Comparison of ENCODE assay signal across 15 cellular contexts in genomic region chr6:139251377-139252017, GRCh38. TPM values are rescaled to one million over a fixed set of nuclear protein-coding genes. Genes with fewer than 3 reads are reported as not detected.
A peak's percentile ranks its signal among the peaks of the same experiment; 100 is the strongest.
DNase-seq lines count a peak whose midpoint lies in the region; ATAC-seq, FAIRE-seq and TF ChIP-seq lines count a peak whose summit lies in the region.
"Had no signal": no experiment of that assay in that cellular context is flagged by ENCODE, and none has a peak within 500 bp of the region (broad histone marks: within the 10 kb centered on the region; RNA-seq: fewer than 3 reads in every experiment).

No MANE protein-coding gene starts in this region.

- H3K4me1 ChIP-seq in liver (ENCODE audit: control insufficient read depth in 4 of 4, insufficient read depth in 4 of 4, low read length in 3 of 4) (no peaks in the 10 kb centered on the region), HepG2 (ENCODE audit: insufficient read depth, low read length) (no peaks in the 10 kb centered on the region), uterus (no peaks in the 10 kb centered on the region), body of pancreas (no peaks in the 10 kb centered on the region)
- H3K4me1 ChIP-seq in effector memory CD4-positive, alpha-beta T cell (ENCODE audit: control insufficient read depth, insufficient read depth, low read length, poor library complexity, severe bottlenecking): peaks cover 24% of the 10 kb centered on the region

- H4K20me1 ChIP-seq in HepG2 (ENCODE audit: insufficient read depth, low read length): no peaks in the 10 kb centered on the region

- POLR2A ChIA-PET in HepG2 (lab: Yijun Ruan, JAX): no interaction called here

- ATAC-seq in HepG2: no peak
- ATAC-seq in body of pancreas: no peak

- H3K4me1 Mint-ChIP-seq in mesothelial cell of epicardium: peaks cover 16% of the 10 kb centered on the region

- no peak overlapping the region for H3K4me3 ChIP-seq in liver (ENCODE audit: low read depth in 1 of 3, low read length in 3 of 3)
- H3K4me3 ChIP-seq in HepG2 (replicated peaks in 1 of 3; ENCODE audit: insufficient read depth in 1 of 3, low read depth in 2 of 3, low read length in 3 of 3): no peak overlapping the region
- no peak overlapping the region for H3K4me3 ChIP-seq in effector memory CD4-positive, alpha-beta T cell (ENCODE audit: insufficient read depth, low read depth, low read length, poor library complexity, severe bottlenecking)
- H3K4me3 ChIP-seq in uterus: no peak overlapping the region
- no peak overlapping the region for H3K4me3 ChIP-seq in body of pancreas

- H3K9ac ChIP-seq in liver (ENCODE audit: low read depth in 1 of 2, low read length in 2 of 2) (no peak overlapping the region), HepG2 (ENCODE audit: insufficient read depth, low read depth, low read length) (no peak overlapping the region)

- H3K9me3 Mint-ChIP-seq in mesothelial cell of epicardium: no peaks in the 10 kb centered on the region

- FAIRE-seq in HepG2 (lab: Jason Lieb, UNC): no peak
- FAIRE-seq: TTC549 had no signal

- no peaks in the 10 kb centered on the region for H3K79me2 ChIP-seq in HepG2 (ENCODE audit: insufficient read depth, low read length)

- in situ Hi-C loops in HepG2 (cut with HindIII; ENCODE audit: extremely low pct_ligation_motif_present, low pct_unique_long_range_greater_than_20kb): no loop called here

- no peaks in the 10 kb centered on the region for H3K36me3 Mint-ChIP-seq in mesothelial cell of epicardium

- TF ChIP-seq RAD21 in liver (IDR thresholded peaks at IDR 0.05): no peak
- no peak for TF ChIP-seq RAD21 in HepG2 (CRISPR knock-in tag; IDR thresholded peaks at IDR 0.05)

- no peak for DNase-seq in HepG2 (ENCODE audit: low spot score)
- DNase-seq in effector memory CD4-positive, alpha-beta T cell: no peak
- DNase-seq in mesothelial cell of epicardium (ENCODE audit: low spot score in 2 of 2, unreplicated experiment in 2 of 2): no peak
- DNase-seq in uterus: no peak
- no peak for DNase-seq in NCI-H1417 (lab: John Stamatoyannopoulos, UW)
- no peak for DNase-seq in body of pancreas
- no peak for DNase-seq in mesenteric fat pad (ENCODE audit: low spot score)
- DNase-seq: AML-193; GOT3; NCI-H1092; NCI-H510A treated with DMSO at 0.1 percent for 48 hours; stimulated activated CD8-positive, alpha-beta memory T cell treated with anti-CD3 and anti-CD28 coated beads, Interleukin-4, amount 100 ng/mL, for 48 hours had no signal

- no peak overlapping the region for H3K4me2 ChIP-seq in HepG2 (ENCODE audit: low read depth, low read length)

- H3K27me3 ChIP-seq in liver (ENCODE audit: control insufficient read depth in 4 of 4, insufficient read depth in 4 of 4, low read length in 3 of 4) (no peaks in the 10 kb centered on the region), HepG2 (ENCODE audit: control insufficient read depth in 1 of 2, insufficient read depth in 2 of 2, low read length in 2 of 2) (peaks cover 0 to 4% of the 10 kb centered on the region in 2 experiments; a peak in 1 of 5 replicates), uterus (no peaks in the 10 kb centered on the region), body of pancreas (no peaks in the 10 kb centered on the region)
- no peaks in the 10 kb centered on the region for H3K27me3 ChIP-seq in effector memory CD4-positive, alpha-beta T cell (replicated peaks; ENCODE audit: control insufficient read depth, insufficient read depth, low read length, poor library complexity, severe bottlenecking)
- H3K27me3 ChIP-seq: neutrophil had no signal

- TF ChIP-seq EP300 in HepG2 (IDR thresholded peaks at IDR 0.05; ENCODE audit: low read depth in 2 of 2, low read length in 2 of 2) (no peak), HepG2 (CRISPR knock-in tag; IDR thresholded peaks at IDR 0.05; ENCODE audit: borderline replicate concordance) (no peak)

- TF ChIP-seq POLR2A in HepG2 (IDR thresholded peaks at IDR 0.05; ENCODE audit: insufficient read depth in 1 of 2, low read depth in 2 of 2, low read length in 2 of 2) (no peak), uterus (IDR thresholded peaks at IDR 0.05) (no peak), body of pancreas (IDR thresholded peaks at IDR 0.05) (no peak)

- H3K36me3 ChIP-seq in liver (ENCODE audit: control insufficient read depth in 4 of 4, insufficient read depth in 3 of 4, low read depth in 1 of 4, low read length in 3 of 4) (no peaks in the 10 kb centered on the region), HepG2 (replicated peaks in 1 of 2; ENCODE audit: control insufficient read depth in 1 of 2, insufficient read depth in 2 of 2, low read length in 2 of 2) (no peaks in the 10 kb centered on the region), uterus (no peaks in the 10 kb centered on the region), body of pancreas (replicated peaks in 1 of 2; ENCODE audit: insufficient read depth in 1 of 2, low read depth in 2 of 2) (no peaks in the 10 kb centered on the region)
- H3K36me3 ChIP-seq in effector memory CD4-positive, alpha-beta T cell (ENCODE audit: control insufficient read depth, insufficient read depth, low read length): no peaks in the 10 kb centered on the region
- H3K36me3 ChIP-seq: neutrophil had no signal

- no TSS peak for BruUV-seq in HepG2 (replicated peaks; lab: Mats Ljungman, UMichigan)

- no peaks in the 10 kb centered on the region for H3K27me3 Mint-ChIP-seq in mesothelial cell of epicardium (ENCODE audit: low read depth)

- WGBS in liver: 66% methylated on average over 3 of the region's 3 CpGs
- 29% methylated on average over 3 of the region's 3 CpGs for WGBS in HepG2 (ENCODE audit: low lambda C conversion rate)
- WGBS in body of pancreas, 2 donors: 47 to 57% methylated on average over 3 of the region's 3 CpGs

- H3K9me3 ChIP-seq in liver (ENCODE audit: control insufficient read depth in 4 of 4, low read length in 3 of 4): no peaks in the 10 kb centered on the region
- H3K9me3 ChIP-seq in HepG2 (ENCODE audit: low read length): no peaks in the 10 kb centered on the region
- H3K9me3 ChIP-seq in effector memory CD4-positive, alpha-beta T cell (ENCODE audit: control insufficient read depth, low read length): no peaks in the 10 kb centered on the region
- H3K9me3 ChIP-seq in uterus: no peaks in the 10 kb centered on the region
- H3K9me3 ChIP-seq in body of pancreas: no peaks in the 10 kb centered on the region
- H3K9me3 ChIP-seq: neutrophil had no signal

- H3K27ac Mint-ChIP-seq in mesothelial cell of epicardium: peak overlapping the region; percentile 23

- H2AFZ ChIP-seq in HepG2 (ENCODE audit: low read length): no peak overlapping the region

- CTCF ChIA-PET in HepG2 (lab: Yijun Ruan, JAX; ENCODE audit: low intra/inter-chr PET ratio, low total read pairs): no interaction called here

- intact Hi-C loops in HepG2 (cut with micrococcal nuclease; ENCODE audit: unreplicated experiment): no loop called here
- intact Hi-C loops in uterus (cut with DNase I; ENCODE audit: low total_unique reads): no loop called here
- intact Hi-C loops in body of pancreas (cut with DNase I): no loop called here

- H3K27ac ChIP-seq in liver (ENCODE audit: low read depth in 1 of 2, low read length in 2 of 2) (no peak overlapping the region), HepG2 (ENCODE audit: extremely low read length, insufficient read depth, low read length) (no peak overlapping the region), uterus (peak overlapping the region; percentile 5 to 52), body of pancreas (no peak overlapping the region)
- H3K27ac ChIP-seq in effector memory CD4-positive, alpha-beta T cell (ENCODE audit: insufficient read depth, low read length, poor library complexity, severe bottlenecking): peak overlapping the region; percentile 30
- H3K27ac ChIP-seq: neutrophil had no signal

- TF ChIP-seq CTCF in liver (IDR thresholded peaks at IDR 0.05; ENCODE audit: low read depth, low read length, missing input control): no peak
- TF ChIP-seq CTCF in HepG2 (CRISPR knock-in tag; IDR thresholded peaks at IDR 0.05): no peak
- no peak for TF ChIP-seq CTCF in mesothelial cell of epicardium (IDR thresholded peaks at IDR 0.05; ENCODE audit: unreplicated experiment)
- no peak for TF ChIP-seq CTCF in uterus (IDR thresholded peaks at IDR 0.05)
- TF ChIP-seq CTCF in body of pancreas (IDR thresholded peaks at IDR 0.05): no peak

- H3K4me3 Mint-ChIP-seq in mesothelial cell of epicardium: no peak overlapping the region

TF ChIP-seq in liver, 16 proteins besides CTCF, POLR2A, EP300 and RAD21 (continues in another document):
- TF ChIP-seq NR2F2 (IDR thresholded peaks at IDR 0.05) (peak; percentile 82), SP1 (IDR thresholded peaks at IDR 0.05) (peak; percentile 33), HNF4G (IDR thresholded peaks at IDR 0.05) (no peak)

RNA-seq across cellular contexts. Expression of gene TXLNB, which starts 40.3 kb away (rescaled TPM):
- total RNA-seq in liver (under 1 TPM; 0.17 to 0.23 TPM), HepG2 (2016; rRNA removed; fragmentation: Illumina TruSeq; extraction: Trizol) (not detected in 2 replicates), mesothelial cell of epicardium (0.44 to 1.6 TPM (median 0.67 TPM) in 3 replicates), uterus (1 to 10 TPM in 3 of 4 donors, under 1 TPM in 1; 0.26 to 2.5 (median 1.9) TPM), body of pancreas (not detected), mesenteric fat pad (0.61 TPM)
- polyA plus RNA-seq in liver (under 1 TPM in 1 of 2 donors, not detected in 1; 0.15 TPM), HepG2 (2011; rRNA removed) (not detected in 2 replicates)
- not detected in 2 replicates for total RNA-seq in HepG2 (2016; cell fraction: cytosol; rRNA removed; fragmentation: Illumina TruSeq; extraction: Trizol; ENCODE audit: low read depth)
- not detected in 2 replicates for total RNA-seq in HepG2 (2016; cell fraction: insoluble cytoplasmic fraction; rRNA removed; fragmentation: Illumina TruSeq; extraction: Trizol)
- not detected in 2 replicates for total RNA-seq in HepG2 (2016; cell fraction: membrane; rRNA removed; fragmentation: Illumina TruSeq; extraction: Trizol)
- not detected in 2 replicates for total RNA-seq in HepG2 (2016; cell fraction: nucleus; rRNA removed; fragmentation: Illumina TruSeq; extraction: Trizol)
- polyA plus RNA-seq in HepG2 (2011; cell fraction: cytosol; rRNA removed): 0.01 TPM in 1 of 2 replicates, not detected in the other
- polyA plus RNA-seq in HepG2 (2011; cell fraction: nucleus; rRNA removed): not detected in 2 replicates
- polyA plus RNA-seq in HepG2 (2012): not detected in 2 replicates
- polyA plus RNA-seq in HepG2 (2016; cell fraction: cytosol; fragmentation: Illumina TruSeq; extraction: Trizol; ENCODE audit: low read depth): not detected in 2 replicates
- polyA plus RNA-seq in HepG2 (2016; cell fraction: insoluble cytoplasmic fraction; fragmentation: Illumina TruSeq; extraction: Trizol; ENCODE audit: low read depth): not detected in 2 replicates
- polyA plus RNA-seq in HepG2 (2016; cell fraction: membrane; fragmentation: Illumina TruSeq; extraction: Trizol; ENCODE audit: low read depth): not detected in 2 replicates
- not detected in 2 replicates for polyA plus RNA-seq in HepG2 (2016; cell fraction: nucleus; fragmentation: Illumina TruSeq; extraction: Trizol; ENCODE audit: insufficient read depth, low read depth)
- polyA minus RNA-seq in HepG2 (2011; rRNA and poly(A)+ RNA removed; ENCODE audit: low replicate concordance): not detected in 2 replicates
- not detected in 2 replicates for polyA minus RNA-seq in HepG2 (2011; cell fraction: cytosol; rRNA and poly(A)+ RNA removed)
- not detected in 2 replicates for polyA minus RNA-seq in HepG2 (2011; cell fraction: nucleus; rRNA and poly(A)+ RNA removed)

Comparison
In these comparisons a context has a peak if more than half of its experiments do, and no peak if none do; other contexts are left out.
1. H3K27ac ChIP-seq: peak in effector memory CD4-positive, alpha-beta T cell (single experiment) and uterus (2 of 2); none in liver (0 of 2), HepG2 (single experiment) and body of pancreas (0 of 4).